4 cellular contexts compared by ENCODE assay signal in the genomic region with DNA sequence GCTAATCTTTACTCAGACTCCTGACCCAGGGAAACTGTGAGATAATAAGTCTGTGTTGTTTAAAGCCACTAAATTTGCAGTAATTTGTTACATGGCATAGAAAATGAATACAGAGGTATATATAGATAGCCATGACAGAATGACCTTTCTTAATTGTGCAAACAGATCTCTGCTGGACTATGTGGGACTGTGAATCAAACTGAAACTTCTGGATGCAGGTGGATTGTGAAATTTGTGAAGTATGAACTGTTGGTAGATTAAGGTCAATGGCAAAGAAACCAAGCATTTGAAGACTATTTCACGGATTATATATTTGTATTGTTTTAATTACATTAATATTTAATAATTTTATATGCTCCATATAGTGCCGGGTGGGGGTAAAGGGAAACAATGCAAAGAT. TPM values are rescaled to one million over a fixed set of nuclear protein-coding genes. Genes with fewer than 3 reads are reported as not detected.
"Had no signal": no experiment of that assay in that cellular context is flagged by ENCODE, and none has a peak within 500 bp of the region (broad histone marks: within the 10 kb centered on the region; RNA-seq: fewer than 3 reads in every experiment).

No MANE protein-coding gene starts in this region.

- ATAC-seq: GM12878 had no signal

- H3K4me3 ChIP-seq: GM12878 had no signal

- DNase-seq: GDM1, GF-D8 had no signal

RNA-seq across cellular contexts. Expression of gene GPR151, which starts 52.2 kb away (rescaled TPM):
- total RNA-seq: G401, GM12878 had no signal
